2 cellular contexts compared by ENCODE assay signal in genomic region chr12:95625012-95625411, GRCh38.
TF ChIP-seq lines count a peak whose summit lies in the region.

No MANE protein-coding gene starts in this region.

TF ChIP-seq in HCT116, 20 proteins besides CTCF, POLR2A, EP300 and RAD21 (continued from another document):
- TF ChIP-seq REST (IDR thresholded peaks at IDR 0.05; ENCODE audit: low read depth), result no peak
- no peak for TF ChIP-seq SRF (IDR thresholded peaks at IDR 0.05; ENCODE audit: low read depth)
- no peak for TF ChIP-seq ELF1 (IDR thresholded peaks at IDR 0.05; ENCODE audit: borderline replicate concordance, low read depth)
- TF ChIP-seq EZH2phosphoT487 (IDR thresholded peaks at IDR 0.05; ENCODE audit: borderline replicate concordance), result no peak

TF ChIP-seq in WTC11, 78 proteins besides CTCF, POLR2A, EP300 and RAD21 (continued from another document):
- TF ChIP-seq, protein P1, sequence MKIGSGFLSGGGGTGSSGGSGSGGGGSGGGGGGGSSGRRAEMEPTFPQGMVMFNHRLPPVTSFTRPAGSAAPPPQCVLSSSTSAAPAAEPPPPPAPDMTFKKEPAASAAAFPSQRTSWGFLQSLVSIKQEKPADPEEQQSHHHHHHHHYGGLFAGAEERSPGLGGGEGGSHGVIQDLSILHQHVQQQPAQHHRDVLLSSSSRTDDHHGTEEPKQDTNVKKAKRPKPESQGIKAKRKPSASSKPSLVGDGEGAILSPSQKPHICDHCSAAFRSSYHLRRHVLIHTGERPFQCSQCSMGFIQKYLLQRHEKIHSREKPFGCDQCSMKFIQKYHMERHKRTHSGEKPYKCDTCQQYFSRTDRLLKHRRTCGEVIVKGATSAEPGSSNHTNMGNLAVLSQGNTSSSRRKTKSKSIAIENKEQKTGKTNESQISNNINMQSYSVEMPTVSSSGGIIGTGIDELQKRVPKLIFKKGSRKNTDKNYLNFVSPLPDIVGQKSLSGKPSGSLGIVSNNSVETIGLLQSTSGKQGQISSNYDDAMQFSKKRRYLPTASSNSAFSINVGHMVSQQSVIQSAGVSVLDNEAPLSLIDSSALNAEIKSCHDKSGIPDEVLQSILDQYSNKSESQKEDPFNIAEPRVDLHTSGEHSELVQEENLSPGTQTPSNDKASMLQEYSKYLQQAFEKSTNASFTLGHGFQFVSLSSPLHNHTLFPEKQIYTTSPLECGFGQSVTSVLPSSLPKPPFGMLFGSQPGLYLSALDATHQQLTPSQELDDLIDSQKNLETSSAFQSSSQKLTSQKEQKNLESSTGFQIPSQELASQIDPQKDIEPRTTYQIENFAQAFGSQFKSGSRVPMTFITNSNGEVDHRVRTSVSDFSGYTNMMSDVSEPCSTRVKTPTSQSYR (CRISPR knock-in tag; IDR thresholded peaks at IDR 0.05), result no peak
- TF ChIP-seq FOXJ3 (CRISPR knock-in tag; IDR thresholded peaks at IDR 0.05; ENCODE audit: borderline replicate concordance) (no peak), MYBL2 (CRISPR knock-in tag; IDR thresholded peaks at IDR 0.05) (no peak), ELF4 (CRISPR knock-in tag; IDR thresholded peaks at IDR 0.05; ENCODE audit: low read depth) (no peak), STAT6 (CRISPR knock-in tag; conservative IDR thresholded peaks at IDR 0.05; ENCODE audit: low read depth) (no peak), ZNF263 (CRISPR knock-in tag; IDR thresholded peaks at IDR 0.05; ENCODE audit: low read depth) (no peak), MXD4 (CRISPR knock-in tag; IDR thresholded peaks at IDR 0.05; ENCODE audit: borderline replicate concordance) (no peak), ZNF121 (CRISPR knock-in tag; IDR thresholded peaks at IDR 0.05) (no peak)
- TF ChIP-seq, protein P2, sequence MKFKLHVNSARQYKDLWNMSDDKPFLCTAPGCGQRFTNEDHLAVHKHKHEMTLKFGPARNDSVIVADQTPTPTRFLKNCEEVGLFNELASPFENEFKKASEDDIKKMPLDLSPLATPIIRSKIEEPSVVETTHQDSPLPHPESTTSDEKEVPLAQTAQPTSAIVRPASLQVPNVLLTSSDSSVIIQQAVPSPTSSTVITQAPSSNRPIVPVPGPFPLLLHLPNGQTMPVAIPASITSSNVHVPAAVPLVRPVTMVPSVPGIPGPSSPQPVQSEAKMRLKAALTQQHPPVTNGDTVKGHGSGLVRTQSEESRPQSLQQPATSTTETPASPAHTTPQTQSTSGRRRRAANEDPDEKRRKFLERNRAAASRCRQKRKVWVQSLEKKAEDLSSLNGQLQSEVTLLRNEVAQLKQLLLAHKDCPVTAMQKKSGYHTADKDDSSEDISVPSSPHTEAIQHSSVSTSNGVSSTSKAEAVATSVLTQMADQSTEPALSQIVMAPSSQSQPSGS (CRISPR knock-in tag; IDR thresholded peaks at IDR 0.05; ENCODE audit: borderline replicate concordance, low read depth), result no peak
- TF ChIP-seq, protein P3, sequence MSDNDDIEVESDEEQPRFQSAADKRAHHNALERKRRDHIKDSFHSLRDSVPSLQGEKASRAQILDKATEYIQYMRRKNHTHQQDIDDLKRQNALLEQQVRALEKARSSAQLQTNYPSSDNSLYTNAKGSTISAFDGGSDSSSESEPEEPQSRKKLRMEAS (CRISPR knock-in tag; IDR thresholded peaks at IDR 0.05), result no peak
